8 cellular contexts compared by ENCODE assay signal in genomic region chr13:26254583-26255102, GRCh38. TPM values are rescaled to one million over a fixed set of nuclear protein-coding genes. Genes with fewer than 3 reads are reported as not detected.
DNase-seq lines count a peak whose midpoint lies in the region; FAIRE-seq and TF ChIP-seq lines count a peak whose summit lies in the region.

No MANE protein-coding gene starts in this region.

- dilution Hi-C loops in keratinocyte (cut with MboI; ENCODE audit: extremely low pct_ligation_motif_present, low sequenced_read_pairs) = no loop called here

- FAIRE-seq in bronchial epithelial cell (lab: Jason Lieb, UNC) = no peak
- FAIRE-seq in keratinocyte (lab: Jason Lieb, UNC) = no peak

- peak overlapping the region; percentile 76 for H3K9ac ChIP-seq in Loucy (ENCODE audit: low read depth, low read length, poor library complexity, severe bottlenecking)
- peak overlapping the region; percentile 84 for H3K9ac ChIP-seq in keratinocyte (ENCODE audit: control insufficient read depth, extremely low read depth, insufficient read depth, low read length)

- H3K9me3 ChIP-seq in Loucy (ENCODE audit: insufficient read depth, low read depth, low read length) = no peaks in the 10 kb centered on the region
- H3K9me3 ChIP-seq in keratinocyte (ENCODE audit: control insufficient read depth, low read depth, low read length) = no peaks in the 10 kb centered on the region

- H3K9me2 ChIP-seq in Loucy (replicated peaks; ENCODE audit: low read depth, low read length) = no peaks in the 10 kb centered on the region

- H3K4me3 ChIP-seq in GM06990 (replicated peaks; ENCODE audit: low read depth, low read length) (peak overlapping the region; percentile 91), H7 (ENCODE audit: insufficient read depth, low read depth, low read length) (peak overlapping the region; percentile 86), Loucy (ENCODE audit: low read length, poor library complexity, severe bottlenecking) (peak overlapping the region; percentile 81), WI38 (ENCODE audit: low read depth, low read length) (peak overlapping the region; percentile 70), bronchial epithelial cell (ENCODE audit: low read depth, low read length) (peak overlapping the region; percentile 81), keratinocyte (ENCODE audit: control insufficient read depth in 2 of 3, extremely low read depth in 1 of 3, insufficient read depth in 2 of 3, low read depth in 1 of 3, low read length in 3 of 3) (peak overlapping the region; percentile 74 to 92 (median 91))

- TF ChIP-seq CTCF in GM06990 (IDR thresholded peaks at IDR 0.05; ENCODE audit: insufficient read depth, low read length, poor library complexity, severe bottlenecking) (no peak), Loucy (conservative IDR thresholded peaks at IDR 0.05; ENCODE audit: low read length) (no peak), WI38 (IDR thresholded peaks at IDR 0.05; ENCODE audit: low read depth, low read length) (no peak), bronchial epithelial cell (IDR thresholded peaks at IDR 0.05; ENCODE audit: insufficient read depth, low read length, severe bottlenecking) (peak; percentile 5), keratinocyte (optimal IDR thresholded peaks at IDR 0.05 in 1 of 3, IDR thresholded peaks at IDR 0.05 in 1 of 3, conservative IDR thresholded peaks at IDR 0.05 in 1 of 3; ENCODE audit: extremely low read depth in 1 of 3, insufficient read depth in 2 of 3, low read length in 3 of 3) (peak in 1 of 3 experiments; percentile 34)

- no peaks in the 10 kb centered on the region for H3F3A ChIP-seq in Loucy (ENCODE audit: low read depth)

- H3K9me1 ChIP-seq in keratinocyte (ENCODE audit: control insufficient read depth, extremely low read depth, insufficient read depth, low read length) = no peaks in the 10 kb centered on the region

- DNase-seq in GM06990 (ENCODE audit: extremely low read depth, insufficient read length) = peak; percentile 75
- peak; percentile 71 for DNase-seq in H7
- peak; percentile 54 for DNase-seq in bronchial epithelial cell (ENCODE audit: low read depth)
- DNase-seq in keratinocyte (ENCODE audit: low read depth, low spot score) = no peak
- DNase-seq in stimulated activated CD4-positive, alpha-beta T cell treated with anti-CD3 and anti-CD28 coated beads, Interleukin-15, amount 100 ng/mL, for 1 hour (ENCODE audit: low read depth in 1 of 2, low spot score in 1 of 2) = peak; percentile 16 to 23
- no peak for DNase-seq in NCI-H774 (lab: John Stamatoyannopoulos, UW)

- peak overlapping the region; percentile 66 for H3K27ac ChIP-seq in keratinocyte (ENCODE audit: control insufficient read depth, insufficient read depth, low read length)

- H3K4me2 ChIP-seq in Loucy (ENCODE audit: low read depth, low read length, poor library complexity, severe bottlenecking) = peak overlapping the region; percentile 95
- peak overlapping the region; percentile 93 for H3K4me2 ChIP-seq in keratinocyte (ENCODE audit: control insufficient read depth, extremely low read depth, insufficient read depth, low read depth, low read length)

- peak overlapping the region; percentile 97; the same call in 1 of the 2 replicates for H2AFZ ChIP-seq in Loucy (ENCODE audit: low read length)
- H2AFZ ChIP-seq in keratinocyte (ENCODE audit: control insufficient read depth, low read length) = peak overlapping the region; percentile 87

- H3K27me3 ChIP-seq in GM06990 (replicated peaks; ENCODE audit: control insufficient read depth, insufficient read depth, low read length) (no peaks in the 10 kb centered on the region), H7 (ENCODE audit: control insufficient read depth, insufficient read depth, low read length) (no peaks in the 10 kb centered on the region), Loucy (ENCODE audit: insufficient read depth, low read length, poor library complexity, severe bottlenecking) (no peaks in the 10 kb centered on the region), bronchial epithelial cell (ENCODE audit: control insufficient read depth, insufficient read depth, low read length) (no peaks in the 10 kb centered on the region), keratinocyte (ENCODE audit: control insufficient read depth, extremely low read depth, insufficient read depth, low read length) (no peaks in the 10 kb centered on the region)

- H3K36me3 ChIP-seq in GM06990 (ENCODE audit: control insufficient read depth, insufficient read depth, low read length) (no peaks in the 10 kb centered on the region), H7 (replicated peaks; ENCODE audit: control insufficient read depth, insufficient read depth, low read length) (no peaks in the 10 kb centered on the region), Loucy (ENCODE audit: insufficient read depth, low read length) (no peaks in the 10 kb centered on the region), bronchial epithelial cell (ENCODE audit: control insufficient read depth, insufficient read depth, low read length) (no peaks in the 10 kb centered on the region), keratinocyte (ENCODE audit: control insufficient read depth in 2 of 2, extremely low read depth in 1 of 2, insufficient read depth in 2 of 2, low read length in 2 of 2) (no peaks in the 10 kb centered on the region)

- peaks cover 47% of the 10 kb centered on the region for H3K4me1 ChIP-seq in Loucy (ENCODE audit: insufficient read depth, low read length, poor library complexity, severe bottlenecking)
- peaks cover 15% of the 10 kb centered on the region for H3K4me1 ChIP-seq in keratinocyte (ENCODE audit: control insufficient read depth, extremely low read depth, insufficient read depth, low read length)

- H3K79me2 ChIP-seq in Loucy (ENCODE audit: insufficient read depth, low read length) (peaks cover 52% of the 10 kb centered on the region), keratinocyte (ENCODE audit: control insufficient read depth, insufficient read depth, low read length) (peaks cover 53% of the 10 kb centered on the region)

- H4K20me1 ChIP-seq in Loucy (ENCODE audit: insufficient read depth, low read length, poor library complexity, severe bottlenecking) (peaks cover 51% of the 10 kb centered on the region), keratinocyte (ENCODE audit: control insufficient read depth, extremely low read depth, insufficient read depth, low read length) (peaks cover 2% of the 10 kb centered on the region)

RNA-seq across cellular contexts. Expression of gene CDK8, which starts 0.7 kb away (rescaled TPM):
- total RNA-seq in H7 (2014; rRNA removed; shearing (Covaris generic)) = 28.4 and 36.5 TPM in 2 replicates
- total RNA-seq in bronchial epithelial cell = 19.0 and 21.1 TPM in 2 replicates
- polyA plus RNA-seq in keratinocyte = 22.2 to 27.5 TPM (median 23.4 TPM) in 3 replicates
- 35.8 TPM for polyA plus RNA-seq in keratinocyte (2011; ENCODE audit: low read depth)
- polyA plus RNA-seq in keratinocyte (2011; cell fraction: cytosol; rRNA removed) = 18.6 and 29.2 TPM in 2 replicates
- polyA plus RNA-seq in keratinocyte (2011; cell fraction: nucleus; rRNA removed) = 24.9 and 27.3 TPM in 2 replicates
- 12.7 and 15.8 TPM in 2 replicates for polyA plus RNA-seq in keratinocyte (2012; ENCODE audit: low replicate concordance)
- 20.0 to 35.8 TPM (median 35.1 TPM) in 3 replicates for polyA minus RNA-seq in keratinocyte
- polyA minus RNA-seq in keratinocyte (2011; cell fraction: cytosol; rRNA and poly(A)+ RNA removed) = 11.1 TPM
- polyA minus RNA-seq in keratinocyte (2011; cell fraction: nucleus; rRNA and poly(A)+ RNA removed) = 9.7 and 19.5 TPM in 2 replicates

RNA-seq across cellular contexts. Expression of gene RNF6, which starts 32.5 kb away (rescaled TPM):
- total RNA-seq in H7 (2014; rRNA removed; shearing (Covaris generic)) = 10.7 and 15.8 TPM in 2 replicates
- total RNA-seq in bronchial epithelial cell = 107 and 127 TPM in 2 replicates
- 39.9 to 48.7 TPM (median 42.4 TPM) in 3 replicates for polyA plus RNA-seq in keratinocyte
- 99.0 TPM for polyA plus RNA-seq in keratinocyte (2011; ENCODE audit: low read depth)
- polyA plus RNA-seq in keratinocyte (2011; cell fraction: cytosol; rRNA removed) = 30.7 and 55.6 TPM in 2 replicates
- polyA plus RNA-seq in keratinocyte (2011; cell fraction: nucleus; rRNA removed) = 33.5 and 46.8 TPM in 2 replicates
- 43.3 and 53.3 TPM in 2 replicates for polyA plus RNA-seq in keratinocyte (2012; ENCODE audit: low replicate concordance)
- polyA minus RNA-seq in keratinocyte = 21.4 to 54.7 TPM (median 42.8 TPM) in 3 replicates
- polyA minus RNA-seq in keratinocyte (2011; cell fraction: cytosol; rRNA and poly(A)+ RNA removed) = 39.9 TPM
- polyA minus RNA-seq in keratinocyte (2011; cell fraction: nucleus; rRNA and poly(A)+ RNA removed) = 22.8 and 47.7 TPM in 2 replicates

Comparison
In these comparisons a context has a peak if more than half of its experiments do, and no peak if none do; other contexts are left out.
1. DNase-seq: peak in GM06990 (single experiment), H7 (single experiment), bronchial epithelial cell (single experiment) and stimulated activated CD4-positive, alpha-beta T cell treated with anti-CD3 and anti-CD28 coated beads, Interleukin-15, amount 100 ng/mL, for 1 hour (2 of 2); none in keratinocyte (single experiment) and NCI-H774 (single experiment).
2. Peak in every context shown above with its lines, with median percentiles within 50 percentile points of each other: H3K4me3 ChIP-seq.